15 cellular contexts compared by ENCODE assay signal in genomic region chr4:20520901-20521300, GRCh38.
DNase-seq lines count a peak whose midpoint lies in the region; ATAC-seq, FAIRE-seq and TF ChIP-seq lines count a peak whose summit lies in the region.
"Had no signal": no experiment of that assay in that cellular context is flagged by ENCODE, and none has a peak within 500 bp of the region (broad histone marks: within the 10 kb centered on the region; RNA-seq: fewer than 3 reads in every experiment).

No MANE protein-coding gene starts in this region.

- TF ChIP-seq CTCF in AG10803 (conservative IDR thresholded peaks at IDR 0.05; ENCODE audit: low read length), result no peak
- no peak for TF ChIP-seq CTCF in choroid plexus epithelial cell (conservative IDR thresholded peaks at IDR 0.05; ENCODE audit: low read depth, low read length)
- no peak for TF ChIP-seq CTCF in pancreas (IDR thresholded peaks at IDR 0.05)

- H3K9me3 ChIP-seq in pancreas, result no peaks in the 10 kb centered on the region
- H3K9me3 ChIP-seq: ascending aorta, ovary had no signal

- no peaks in the 10 kb centered on the region for H3K36me3 ChIP-seq in pancreas
- H3K36me3 ChIP-seq: ascending aorta, ovary had no signal

- H3K27me3 ChIP-seq in pancreas, result no peaks in the 10 kb centered on the region
- H3K27me3 ChIP-seq: ascending aorta, ovary had no signal

- intact Hi-C loops in pancreas (cut with DNase I), result no loop called here

- DNase-seq in AG10803 (ENCODE audit: low read depth), result peak; percentile 69
- peak; percentile 73 for DNase-seq in M059J (ENCODE audit: low read depth)
- peak; percentile 48 for DNase-seq in choroid plexus epithelial cell (ENCODE audit: low read depth)
- DNase-seq in kidney tubule cell (ENCODE audit: low spot score), result peak; percentile 77
- DNase-seq in stimulated activated CD4-positive, alpha-beta T cell treated with anti-CD3 and anti-CD28 coated beads, Interleukin-2, amount 100 ng/mL, for 24 hours, result no peak
- no peak for DNase-seq in NCI-H1930 (lab: John Stamatoyannopoulos, UW)
- DNase-seq in pancreas, result no peak
- DNase-seq: activated CD4-positive, alpha-beta T cell treated with anti-CD3 and anti-CD28 coated beads, Interleukin-2, amount 10 ng/mL, durations not matched to agents 7 days and 5 days; endodermal cell; NCI-H510A; ovary; T-helper 17 cell had no signal

- no peak for ATAC-seq in GM18511 (IDR thresholded peaks at IDR 0.05; ENCODE audit: unreplicated experiment)
- no peak for ATAC-seq in pancreas
- ATAC-seq: T-helper 17 cell had no signal

- H3K27ac ChIP-seq in pancreas, result no peak overlapping the region
- H3K27ac ChIP-seq: ascending aorta, HL-60, ovary had no signal

- no peak for FAIRE-seq in pancreas (lab: Jason Lieb, UNC)

- H3K4me3 ChIP-seq in AG10803 (ENCODE audit: low read length), result no peak overlapping the region
- H3K4me3 ChIP-seq in choroid plexus epithelial cell (ENCODE audit: low read depth, low read length), result no peak overlapping the region
- no peak overlapping the region for H3K4me3 ChIP-seq in pancreas
- H3K4me3 ChIP-seq: ascending aorta, ovary had no signal

- WGBS in pancreas, 2 donors, result 60 to 76% methylated on average over 1 of the region's 1 CpG

- no peaks in the 10 kb centered on the region for H3K4me1 ChIP-seq in pancreas
- H3K4me1 ChIP-seq: ascending aorta had no signal

Comparison
In these comparisons a context has a peak if more than half of its experiments do, and no peak if none do; other contexts are left out.
1. DNase-seq: peak in AG10803 (single experiment), M059J (single experiment), choroid plexus epithelial cell (single experiment) and kidney tubule cell (single experiment); none in stimulated activated CD4-positive, alpha-beta T cell treated with anti-CD3 and anti-CD28 coated beads, Interleukin-2, amount 100 ng/mL, for 24 hours (0 of 2), NCI-H1930 (0 of 2) and pancreas (0 of 6).